24 cellular contexts compared by ENCODE assay signal in genomic region chr22:37174964-37175363, GRCh38. TPM values are rescaled to one million over a fixed set of nuclear protein-coding genes. Genes with fewer than 3 reads are reported as not detected.
DNase-seq lines count a peak whose midpoint lies in the region; ATAC-seq and TF ChIP-seq lines count a peak whose summit lies in the region.
"Had no signal": no experiment of that assay in that cellular context is flagged by ENCODE, and none has a peak within 500 bp of the region (broad histone marks: within the 10 kb centered on the region; RNA-seq: fewer than 3 reads in every experiment).

No MANE protein-coding gene starts in this region.

- H3K4me1 Mint-ChIP-seq in CD14-positive monocyte (peaks cover 43% of the 10 kb centered on the region), activated B cell treated with CpG ODN at 0.5 μM for 24 hours (peaks cover 10% of the 10 kb centered on the region)

- no peak for ATAC-seq in SK-N-SH treated with all-trans-retinoic acid at 6 μM for 48 hours
- ATAC-seq in activated B cell treated with CpG ODN at 0.5 μM for 24 hours (ENCODE audit: low read depth): no peak
- no peak for ATAC-seq in left lobe of liver
- ATAC-seq in GM19452 (IDR thresholded peaks at IDR 0.05; ENCODE audit: unreplicated experiment): no peak
- ATAC-seq in gastrocnemius medialis: no peak
- ATAC-seq: GM23338 had no signal

- H3K27me3 Mint-ChIP-seq in CD14-positive monocyte (ENCODE audit: low read depth in 3 of 3) (peaks cover 4 to 12% (median 11%) of the 10 kb centered on the region in 3 donors), activated B cell treated with CpG ODN at 0.5 μM for 24 hours (peaks cover 8% of the 10 kb centered on the region)

- H3K27ac ChIP-seq in SK-N-SH (ENCODE audit: low read depth in 2 of 2, low read length in 1 of 2) (no peak overlapping the region), gastrocnemius medialis (no peak overlapping the region)
- H3K27ac ChIP-seq: 22Rv1, Peyer's patch had no signal

- no peaks in the 10 kb centered on the region for H3K9me3 ChIP-seq in SK-N-SH
- H3K9me3 ChIP-seq in gastrocnemius medialis: no peaks in the 10 kb centered on the region
- H3K9me3 ChIP-seq: Peyer's patch had no signal

- no peaks in the 10 kb centered on the region for H4K20me1 ChIP-seq in SK-N-SH (ENCODE audit: insufficient read depth)

- no peaks in the 10 kb centered on the region for H3K9me2 ChIP-seq in SK-N-SH

- CTCF ChIA-PET in SK-N-SH (lab: Yijun Ruan, JAX): interaction anchor here (0.8 to 19.4 kb wide), 3 partner anchors 9 to 375 kb away, joined by 3 to 190 read pairs (median 7); no protein-coding TSS in a partner anchor
- CTCF ChIA-PET in activated B cell treated with CpG ODN at 0.5 μM for 24 hours (lab: Charles Lee): no interaction called here

- H3K36me3 Mint-ChIP-seq in CD14-positive monocyte (peaks cover 0 to 4% of the 10 kb centered on the region in 2 donors), activated B cell treated with CpG ODN at 0.5 μM for 24 hours (ENCODE audit: low read depth) (no peaks in the 10 kb centered on the region)

- in situ Hi-C loops in gastrocnemius medialis (cut with MboI; ENCODE audit: low sequenced_read_pairs in 4 of 4): no loop called here

- H3K9me3 Mint-ChIP-seq in CD14-positive monocyte (peaks cover 0 to 5% (median 0%) of the 10 kb centered on the region in 7 donors), activated B cell treated with CpG ODN at 0.5 μM for 24 hours (no peaks in the 10 kb centered on the region)
- H3K9me3 Mint-ChIP-seq: GM23338 had no signal

- TF ChIP-seq CTCF in SK-N-SH (IDR thresholded peaks at IDR 0.05): no peak
- no peak for TF ChIP-seq CTCF in CD14-positive monocyte (IDR thresholded peaks at IDR 0.05)
- no peak for TF ChIP-seq CTCF in activated B cell treated with CpG ODN at 0.5 μM for 24 hours (IDR thresholded peaks at IDR 0.05)
- no peak for TF ChIP-seq CTCF in gastrocnemius medialis (IDR thresholded peaks at IDR 0.05 in 4 of 5, conservative IDR thresholded peaks at IDR 0.05 in 1 of 5)

- TF ChIP-seq EP300 in SK-N-SH (IDR thresholded peaks at IDR 0.05; ENCODE audit: borderline replicate concordance in 1 of 2, low read depth in 1 of 2, low read length in 1 of 2): no peak

- peak; percentile 27 for DNase-seq in SK-N-SH
- peak; percentile 22 for DNase-seq in CD14-positive monocyte (ENCODE audit: low spot score)
- peak; percentile 2 for DNase-seq in activated B cell treated with CpG ODN at 0.5 μM for 24 hours
- peak; percentile 21 for DNase-seq in left lobe of liver (ENCODE audit: low spot score)
- DNase-seq in gastrocnemius medialis: no peak
- no peak for DNase-seq in HuH-7.5 (ENCODE audit: low spot score)
- DNase-seq: DMS153; GDM1; HCEC 1CT; MM.1S; NCI-H1092; NCI-H1436 treated with DMSO at 0.1 percent for 48 hours; NCI-H2029 treated with DMSO at 0.1 percent for 48 hours; NCI-H748 treated with DMSO at 0.1 percent for 48 hours; NK-92 treated with Interleukin-12 subunit alpha and Interleukin-12 subunit beta, amount 100 ng/mL, for 24 hours; SHP77 had no signal

- 93% methylated on average over 9 of the region's 9 CpGs for WGBS in SK-N-SH (ENCODE audit: low lambda C conversion rate)

- H3K4me1 ChIP-seq in SK-N-SH (ENCODE audit: control insufficient read depth in 1 of 2, insufficient read depth in 2 of 2, low read depth in 1 of 2, low read length in 1 of 2): peaks cover 0 to 38% of the 10 kb centered on the region in 2 experiments; a peak in 1 of 4 replicates
- peaks cover 29 to 43% of the 10 kb centered on the region in 2 donors for H3K4me1 ChIP-seq in gastrocnemius medialis

- H3K9ac ChIP-seq in SK-N-SH: no peak overlapping the region

- H3K4me3 Mint-ChIP-seq in CD14-positive monocyte: peak overlapping the region in 1 of 2 donors; percentile 40
- H3K4me3 Mint-ChIP-seq in activated B cell treated with CpG ODN at 0.5 μM for 24 hours: no peak overlapping the region
- H3K4me3 Mint-ChIP-seq: GM23338 had no signal

- H3K79me2 ChIP-seq in SK-N-SH (ENCODE audit: insufficient read depth): no peaks in the 10 kb centered on the region

- H3K4me2 ChIP-seq in SK-N-SH: no peak overlapping the region
- H3K4me2 ChIP-seq: GM23338 had no signal

- no peak for TF ChIP-seq POLR2A in gastrocnemius medialis (IDR thresholded peaks at IDR 0.05)

- no peaks in the 10 kb centered on the region for H3K27me3 ChIP-seq in SK-N-SH (ENCODE audit: insufficient read depth)
- peaks cover 0 to 13% (median 0%) of the 10 kb centered on the region in 3 donors for H3K27me3 ChIP-seq in gastrocnemius medialis
- H3K27me3 ChIP-seq: Peyer's patch had no signal

- no peak overlapping the region for H2AFZ ChIP-seq in SK-N-SH (ENCODE audit: low read depth)
- H2AFZ ChIP-seq: GM23338 had no signal

- TF ChIP-seq RAD21 in SK-N-SH (IDR thresholded peaks at IDR 0.05; ENCODE audit: low read length): no peak

- H3F3A ChIP-seq in SK-N-SH (replicated peaks; ENCODE audit: insufficient read depth): no peaks in the 10 kb centered on the region

- H3K4me3 ChIP-seq in SK-N-SH (ENCODE audit: low read depth in 2 of 2, low read length in 1 of 2): no peak overlapping the region
- H3K4me3 ChIP-seq in gastrocnemius medialis: no peak overlapping the region
- H3K4me3 ChIP-seq: GM23338, Peyer's patch had no signal

- H3K27ac Mint-ChIP-seq in CD14-positive monocyte (peak overlapping the region in 1 of 7 donors; percentile 64), activated B cell treated with CpG ODN at 0.5 μM for 24 hours (no peak overlapping the region)
- H3K27ac Mint-ChIP-seq: GM23338 had no signal

- no peaks in the 10 kb centered on the region for H3K36me3 ChIP-seq in SK-N-SH (replicated peaks in 1 of 2; ENCODE audit: control insufficient read depth in 1 of 2, insufficient read depth in 2 of 2, low read length in 1 of 2)
- no peaks in the 10 kb centered on the region for H3K36me3 ChIP-seq in gastrocnemius medialis
- H3K36me3 ChIP-seq: Peyer's patch had no signal

- POLR2A ChIA-PET in SK-N-SH (lab: Yijun Ruan, JAX) (interaction anchor here (0.7 kb wide), 1 partner anchor 13 kb away, joined by 3 read pairs; the partner anchor contains the start of gene C1QTNF6), activated B cell treated with CpG ODN at 0.5 μM for 24 hours (lab: Charles Lee) (interaction anchor here (1.4 to 1.5 kb wide), 2 partner anchors 12 to 53 kb away, joined by 4 to 7 read pairs; no protein-coding TSS in a partner anchor)

- intact Hi-C loops in CD14-positive monocyte (cut with micrococcal nuclease) (no loop called here), activated B cell treated with CpG ODN at 0.5 μM for 24 hours (cut with micrococcal nuclease) (no loop called here), gastrocnemius medialis (cut with DNase I; ENCODE audit: low total_unique reads) (no loop called here)

TF ChIP-seq in SK-N-SH, 30 proteins besides CTCF, POLR2A, EP300 and RAD21:
- TF ChIP-seq USF1 (IDR thresholded peaks at IDR 0.05; ENCODE audit: borderline replicate concordance, low read depth) (no peak), TEAD4 (IDR thresholded peaks at IDR 0.05; ENCODE audit: borderline replicate concordance, insufficient read depth) (no peak)

TF ChIP-seq in SK-N-SH treated with all-trans-retinoic acid at 6 μM for 48 hours, 23 proteins besides CTCF, POLR2A, EP300 and RAD21:
- no peak for TF ChIP-seq ZFP30 (CRISPR knock-in tag; IDR thresholded peaks at IDR 0.05)
- TF ChIP-seq ZNF70 (CRISPR knock-in tag; IDR thresholded peaks at IDR 0.05): no peak

RNA-seq across cellular contexts. Expression of gene C1QTNF6, which starts 13.1 kb away (rescaled TPM):
- polyA plus RNA-seq in SK-N-SH (2012; rRNA removed): 47.4 and 47.7 TPM in 2 replicates
- polyA plus RNA-seq in SK-N-SH (2012; cell fraction: cytosol; rRNA removed): 20.7 and 30.3 TPM in 2 replicates
- 103 and 122 TPM in 2 replicates for polyA plus RNA-seq in SK-N-SH (2012; cell fraction: nucleus; rRNA removed)
- polyA plus RNA-seq in CD14-positive monocyte: under 1 TPM; 0.14 to 0.24 TPM
- total RNA-seq in activated B cell treated with CpG ODN at 0.5 μM for 24 hours: 5.2 and 8.2 TPM in 2 replicates
- total RNA-seq in left lobe of liver: 12.6 TPM
- total RNA-seq in gastrocnemius medialis: under 1 TPM; 0.46 to 1.00 (median 0.84) TPM

RNA-seq across cellular contexts. Expression of gene IL2RB, which starts 25.2 kb away (rescaled TPM):
- polyA plus RNA-seq in SK-N-SH (2012; rRNA removed) (0.33 and 0.39 TPM in 2 replicates), CD14-positive monocyte (1 to 10 TPM in 1 of 2 donors, under 1 TPM in 1; 0.60 to 1.7 TPM)
- polyA plus RNA-seq in SK-N-SH (2012; cell fraction: cytosol; rRNA removed): 0.18 and 0.42 TPM in 2 replicates
- 0.42 and 0.60 TPM in 2 replicates for polyA plus RNA-seq in SK-N-SH (2012; cell fraction: nucleus; rRNA removed)
- total RNA-seq in activated B cell treated with CpG ODN at 0.5 μM for 24 hours (11.0 and 12.7 TPM in 2 replicates), left lobe of liver (1.1 TPM), gastrocnemius medialis (1 to 10 TPM in 1 of 4 donors, under 1 TPM in 3; 0.10 to 7.9 (median 0.27) TPM)
- total RNA-seq: Daoy, LHCN-M2, NCI-H460 had no signal

RNA-seq across cellular contexts. Expression of gene SSTR3, which starts 37.3 kb away (rescaled TPM):
- polyA plus RNA-seq in SK-N-SH (2012; rRNA removed) (0.02 TPM in 1 of 2 replicates, not detected in the other), CD14-positive monocyte (not detected)
- 0.03 TPM in 2 replicates for polyA plus RNA-seq in SK-N-SH (2012; cell fraction: cytosol; rRNA removed)
- 0.01 and 0.04 TPM in 2 replicates for polyA plus RNA-seq in SK-N-SH (2012; cell fraction: nucleus; rRNA removed)
- total RNA-seq in activated B cell treated with CpG ODN at 0.5 μM for 24 hours (1.7 and 1.8 TPM in 2 replicates), left lobe of liver (not detected), gastrocnemius medialis (not detected)
- total RNA-seq: Daoy, LHCN-M2, NCI-H460, Peyer's patch had no signal
- polyA plus RNA-seq: GM23338 had no signal

Comparison
In these comparisons a context has a peak if more than half of its experiments do, and no peak if none do; other contexts are left out.
1. DNase-seq: peak in SK-N-SH (single experiment), CD14-positive monocyte (single experiment), activated B cell treated with CpG ODN at 0.5 μM for 24 hours (single experiment) and left lobe of liver (single experiment); none in gastrocnemius medialis (0 of 2) and HuH-7.5 (single experiment).